Comparison of ENCODE assay signal across 8 cellular contexts in genomic region chr1:66182551-66183178, GRCh38.
A peak's percentile ranks its signal among the peaks of the same experiment; 100 is the strongest.
DNase-seq lines count a peak whose midpoint lies in the region; ATAC-seq and TF ChIP-seq lines count a peak whose summit lies in the region.

No MANE protein-coding gene starts in this region.

- H3K4me1 ChIP-seq in SK-N-SH (ENCODE audit: control insufficient read depth in 1 of 2, insufficient read depth in 2 of 2, low read depth in 1 of 2, low read length in 1 of 2) (peaks cover 14 to 18% of the 10 kb centered on the region in 2 experiments; a peak in 3 of 4 replicates), esophagus squamous epithelium (no peaks in the 10 kb centered on the region)

- H3K4me3 ChIP-seq in SK-N-SH (ENCODE audit: low read depth in 2 of 2, low read length in 1 of 2), result peak overlapping the region in 1 of 2 experiments; percentile 9; a peak in 1 of 4 replicates
- no peak overlapping the region for H3K4me3 ChIP-seq in esophagus squamous epithelium

- peak overlapping the region; percentile 83 to 97 for H3K27ac ChIP-seq in SK-N-SH (ENCODE audit: low read depth in 2 of 2, low read length in 1 of 2)
- no peak overlapping the region for H3K27ac ChIP-seq in esophagus squamous epithelium

- POLR2A ChIA-PET in SK-N-SH (lab: Yijun Ruan, JAX), result interaction anchor here (0.7 to 1.9 kb wide), 2 partner anchors 47 to 308 kb away, joined by 3 to 4 read pairs; no protein-coding TSS in a partner anchor

- H3K36me3 ChIP-seq in SK-N-SH (replicated peaks in 1 of 2; ENCODE audit: control insufficient read depth in 1 of 2, insufficient read depth in 2 of 2, low read length in 1 of 2) (no peaks in the 10 kb centered on the region), esophagus squamous epithelium (no peaks in the 10 kb centered on the region)

- TF ChIP-seq RAD21 in SK-N-SH (IDR thresholded peaks at IDR 0.05; ENCODE audit: low read length), result no peak

- H3K27me3 ChIP-seq in SK-N-SH (ENCODE audit: insufficient read depth), result no peaks in the 10 kb centered on the region
- H3K27me3 ChIP-seq in esophagus squamous epithelium, result no peaks in the 10 kb centered on the region

- TF ChIP-seq CTCF in SK-N-SH (IDR thresholded peaks at IDR 0.05) (no peak), esophagus squamous epithelium (IDR thresholded peaks at IDR 0.05) (no peak)

- no peaks in the 10 kb centered on the region for H4K20me1 ChIP-seq in SK-N-SH (ENCODE audit: insufficient read depth)

- no peak for TF ChIP-seq POLR2A in esophagus squamous epithelium (IDR thresholded peaks at IDR 0.05)

- H3K9ac ChIP-seq in SK-N-SH, result peak overlapping the region; percentile 26; the same call in 1 of the 2 replicates

- peak; percentile 71 for DNase-seq in HCEC 1CT
- DNase-seq in SK-N-SH, result peak; percentile 47
- peak; percentile 36 for DNase-seq in dedifferentiated amniotic fluid mesenchymal stem cell (ENCODE audit: extremely low spot score)
- DNase-seq in stimulated activated CD4-positive, alpha-beta T cell treated with anti-CD3 and anti-CD28 coated beads, Interleukin-15, amount 100 ng/mL, for 48 hours (ENCODE audit: low read depth in 2 of 2), result peak; percentile 31 to 34
- no peak for DNase-seq in esophagus squamous epithelium (lab: John Stamatoyannopoulos, UW)

- no peaks in the 10 kb centered on the region for H3K9me3 ChIP-seq in SK-N-SH
- no peaks in the 10 kb centered on the region for H3K9me3 ChIP-seq in esophagus squamous epithelium

- H3K9me2 ChIP-seq in SK-N-SH, result no peaks in the 10 kb centered on the region

- H2AFZ ChIP-seq in SK-N-SH (ENCODE audit: low read depth), result no peak overlapping the region

- CTCF ChIA-PET in SK-N-SH (lab: Yijun Ruan, JAX), result interaction anchor here (1.2 to 5.6 kb wide), 6 partner anchors 49 to 321 kb away, joined by 3 to 47 read pairs (median 6); no protein-coding TSS in a partner anchor

- no peaks in the 10 kb centered on the region for H3K79me2 ChIP-seq in SK-N-SH (ENCODE audit: insufficient read depth)

- peak overlapping the region; percentile 46; the same call in 1 of the 2 replicates for H3K4me2 ChIP-seq in SK-N-SH

- peaks cover 9% of the 10 kb centered on the region for H3F3A ChIP-seq in SK-N-SH (replicated peaks; ENCODE audit: insufficient read depth)

- 1% methylated on average over 3 of the region's 3 CpGs for WGBS in SK-N-SH (ENCODE audit: low lambda C conversion rate)
- 44 to 54% methylated on average over 3 of the region's 3 CpGs for WGBS in esophagus squamous epithelium, 2 donors

- ATAC-seq in GM21717 (IDR thresholded peaks at IDR 0.05; ENCODE audit: unreplicated experiment) (no peak), HG03139 (IDR thresholded peaks at IDR 0.05; ENCODE audit: unreplicated experiment) (no peak), HG02938 (IDR thresholded peaks at IDR 0.05; ENCODE audit: unreplicated experiment) (no peak)

- TF ChIP-seq EP300 in SK-N-SH (IDR thresholded peaks at IDR 0.05; ENCODE audit: borderline replicate concordance in 1 of 2, low read depth in 1 of 2, low read length in 1 of 2), result peak; percentile 68 to 69; a peak in 3 of 4 replicates

- intact Hi-C loops in esophagus squamous epithelium (cut with DNase I), result no loop called here

TF ChIP-seq in SK-N-SH, 30 proteins besides CTCF, POLR2A, EP300 and RAD21 (continues in another document):
- TF ChIP-seq NFIC (IDR thresholded peaks at IDR 0.05; ENCODE audit: borderline replicate concordance) (peak; percentile 39), ELF1 (IDR thresholded peaks at IDR 0.05) (0 out of 2 replicates have a peak, but pooled peaks have one; percentile 9), CHD2 (IDR thresholded peaks at IDR 0.05; ENCODE audit: low read length, partially characterized antibody) (peak; percentile 16), YY1 (IDR thresholded peaks at IDR 0.05; ENCODE audit: low read depth) (no peak), MAX (IDR thresholded peaks at IDR 0.05; ENCODE audit: low read depth) (no peak), FOXM1 (IDR thresholded peaks at IDR 0.05; ENCODE audit: low read depth) (no peak), RXRA (IDR thresholded peaks at IDR 0.05; ENCODE audit: borderline replicate concordance, low read depth) (no peak), ZBTB33 (IDR thresholded peaks at IDR 0.05; ENCODE audit: borderline replicate concordance, low read depth) (no peak), IRF3 (IDR thresholded peaks at IDR 0.05; ENCODE audit: low read depth, low read length) (no peak), NRF1 (IDR thresholded peaks at IDR 0.05; ENCODE audit: low read depth, low read length) (no peak), GATA2 (CRISPR knock-in tag; IDR thresholded peaks at IDR 0.05) (peak; percentile 68), USF1 (IDR thresholded peaks at IDR 0.05; ENCODE audit: borderline replicate concordance, low read depth) (no peak), RCOR1 (IDR thresholded peaks at IDR 0.05; ENCODE audit: low read length) (peak; percentile 70; the same call in 1 of the 2 replicates), SIN3A (IDR thresholded peaks at IDR 0.05; ENCODE audit: borderline replicate concordance, low read depth, low read length) (no peak), FOSL2 (IDR thresholded peaks at IDR 0.05; ENCODE audit: borderline replicate concordance, low read depth) (peak; percentile 37; the same call in 1 of the 2 replicates), JUND (IDR thresholded peaks at IDR 0.05) (peak; percentile 52), MXI1 (IDR thresholded peaks at IDR 0.05; ENCODE audit: low read depth, low read length) (0 out of 2 replicates have a peak, but pooled peaks have one; percentile 26), TEAD4 (IDR thresholded peaks at IDR 0.05; ENCODE audit: borderline replicate concordance, insufficient read depth) (peak; percentile 57; the same call in 1 of the 2 replicates), GABPA (IDR thresholded peaks at IDR 0.05; ENCODE audit: low read depth) (no peak), USF2 (IDR thresholded peaks at IDR 0.05; ENCODE audit: borderline replicate concordance, low read depth, low read length) (no peak), PBX3 (IDR thresholded peaks at IDR 0.05) (peak; percentile 75), TCF12 (IDR thresholded peaks at IDR 0.05) (peak; percentile 69), MEF2A (IDR thresholded peaks at IDR 0.05; ENCODE audit: borderline replicate concordance, low read depth) (no peak)

Comparison
In these comparisons a context has a peak if more than half of its experiments do, and no peak if none do; other contexts are left out.
1. H3K27ac ChIP-seq: peak in SK-N-SH (2 of 2); none in esophagus squamous epithelium (0 of 4).